In the genomic region with DNA sequence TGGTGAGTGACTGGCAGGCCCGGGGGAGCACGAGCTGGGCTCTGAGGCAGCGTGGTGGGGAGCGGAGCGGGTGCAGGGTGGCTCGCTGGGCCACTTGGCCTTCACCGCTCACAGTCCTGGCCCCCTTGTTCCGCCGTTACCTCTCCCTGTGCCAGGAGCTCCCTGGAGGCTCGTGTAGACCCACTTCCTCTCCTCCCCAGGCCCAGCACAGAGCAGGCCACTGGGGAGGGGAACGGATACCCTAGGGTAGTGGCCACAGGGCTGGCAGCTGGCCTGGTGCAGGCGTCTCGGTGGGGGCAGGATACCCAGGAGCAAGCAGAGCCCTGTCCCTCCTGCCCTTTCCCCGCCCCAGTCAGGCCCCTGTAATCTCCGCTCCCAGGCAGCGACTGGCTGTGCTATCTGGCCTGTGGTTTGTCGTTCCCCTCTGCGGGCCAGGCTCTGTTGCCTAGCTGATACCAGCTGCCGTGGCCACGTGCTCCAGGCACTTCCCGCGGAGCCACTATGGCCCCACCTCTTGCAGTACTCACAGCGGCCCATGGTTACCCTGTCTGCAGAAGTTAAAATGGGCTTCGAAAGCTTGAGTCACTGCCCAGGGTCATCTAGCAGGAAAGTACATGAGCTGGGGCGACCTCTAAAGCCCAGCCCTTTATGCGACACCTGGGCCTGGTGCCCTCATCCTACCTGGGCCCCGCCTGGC, we compare ENCODE assay signal across 8 cellular contexts. TPM values are rescaled to one million over a fixed set of nuclear protein-coding genes. Genes with fewer than 3 reads are reported as not detected.
A peak's percentile ranks its signal among the peaks of the same experiment; 100 is the strongest.
DNase-seq lines count a peak whose midpoint lies in the region; ATAC-seq and TF ChIP-seq lines count a peak whose summit lies in the region.

No MANE protein-coding gene starts in this region.

- intact Hi-C loops in gastrocnemius medialis (cut with DNase I; ENCODE audit: low total_unique reads) = no loop called here

- ATAC-seq in DND-41 (ENCODE audit: insufficient read depth, low read depth) = peak; percentile 52; the same call in 2 of the 3 replicates
- peak; percentile 95 for ATAC-seq in activated CD8-positive, alpha-beta T cell treated with anti-CD3 and anti-CD28 coated beads, Interleukin-2, amount 10 ng/mL, durations not matched to agents 7 days and 5 days
- peak; percentile 73 to 86 for ATAC-seq in gastrocnemius medialis

- POLR2A ChIA-PET in activated CD8-positive, alpha-beta T cell treated with anti-CD3 and anti-CD28 coated beads, Interleukin-2, amount 10 ng/mL, durations not matched to agents 7 days and 5 days (lab: Charles Lee) = interaction anchor here (0.6 to 1.8 kb wide), 6 partner anchors 8 to 389 kb away, joined by 3 to 7 read pairs (median 3); partner anchors contain the start of gene DOLPP1

- peak overlapping the region; percentile 88 for H3K27ac Mint-ChIP-seq in activated CD8-positive, alpha-beta T cell treated with anti-CD3 and anti-CD28 coated beads, Interleukin-2, amount 10 ng/mL, durations not matched to agents 7 days and 5 days

- H3K4me1 ChIP-seq in DND-41 (ENCODE audit: insufficient read depth, low read length) (no peaks in the 10 kb centered on the region), gastrocnemius medialis (no peaks in the 10 kb centered on the region)

- H3K36me3 Mint-ChIP-seq in activated CD8-positive, alpha-beta T cell treated with anti-CD3 and anti-CD28 coated beads, Interleukin-2, amount 10 ng/mL, durations not matched to agents 7 days and 5 days (ENCODE audit: low read depth) = peaks cover 30% of the 10 kb centered on the region

- no peaks in the 10 kb centered on the region for H3K79me2 ChIP-seq in DND-41 (ENCODE audit: insufficient read depth, low read length)

- H3K9me3 ChIP-seq in DND-41 (ENCODE audit: insufficient read depth, low read length, severe bottlenecking) (no peaks in the 10 kb centered on the region), gastrocnemius medialis (no peaks in the 10 kb centered on the region)

- no peaks in the 10 kb centered on the region; the same call in 1 of the 2 replicates for H4K20me1 ChIP-seq in DND-41 (ENCODE audit: insufficient read depth, low read length)

- CTCF ChIA-PET in activated CD8-positive, alpha-beta T cell treated with anti-CD3 and anti-CD28 coated beads, Interleukin-2, amount 10 ng/mL, durations not matched to agents 7 days and 5 days (lab: Charles Lee) = interaction anchor here (0.8 to 1.8 kb wide), 4 partner anchors 39 to 251 kb away, joined by 3 to 5 read pairs (median 4); partner anchors contain the start of gene ENDOG

- H3K27ac ChIP-seq in DND-41 (ENCODE audit: low read length) (no peak overlapping the region), gastrocnemius medialis (peak overlapping the region; percentile 18 to 76 (median 62)), brain microvascular endothelial cell (no peak overlapping the region)

- no peaks in the 10 kb centered on the region for H3K9me3 Mint-ChIP-seq in activated CD8-positive, alpha-beta T cell treated with anti-CD3 and anti-CD28 coated beads, Interleukin-2, amount 10 ng/mL, durations not matched to agents 7 days and 5 days (ENCODE audit: insufficient read depth)

- peak overlapping the region; percentile 63 for H3K4me3 Mint-ChIP-seq in activated CD8-positive, alpha-beta T cell treated with anti-CD3 and anti-CD28 coated beads, Interleukin-2, amount 10 ng/mL, durations not matched to agents 7 days and 5 days

- no peaks in the 10 kb centered on the region for H3K27me3 Mint-ChIP-seq in activated CD8-positive, alpha-beta T cell treated with anti-CD3 and anti-CD28 coated beads, Interleukin-2, amount 10 ng/mL, durations not matched to agents 7 days and 5 days (ENCODE audit: low read depth)

- no peak overlapping the region for H3K4me3 ChIP-seq in DND-41 (ENCODE audit: low read depth in 1 of 2, low read length in 2 of 2)
- no peak overlapping the region for H3K4me3 ChIP-seq in fibroblast of pulmonary artery (replicated peaks; ENCODE audit: low read depth, low read length)
- no peak overlapping the region for H3K4me3 ChIP-seq in gastrocnemius medialis
- H3K4me3 ChIP-seq in brain microvascular endothelial cell (ENCODE audit: low read depth, low read length) = no peak overlapping the region

- no peak overlapping the region for H3K4me2 ChIP-seq in DND-41 (ENCODE audit: insufficient read depth, low read length)

- in situ Hi-C loops in gastrocnemius medialis (cut with MboI; ENCODE audit: low sequenced_read_pairs in 4 of 4) (no loop called here), brain microvascular endothelial cell (cut with HindIII; ENCODE audit: low pct_ligation_motif_present, low sequenced_read_pairs) (no loop called here)

- no peak for TF ChIP-seq POLR2A in gastrocnemius medialis (IDR thresholded peaks at IDR 0.05)

- peak; percentile 20 for DNase-seq in DND-41
- DNase-seq in HUDEP-2 (lab: John Stamatoyannopoulos, UW; ENCODE audit: unreplicated experiment in 76 of 76) = peak in 75 of 76 experiments; percentile 80 to 99 (median 97)
- DNase-seq in activated CD8-positive, alpha-beta T cell treated with anti-CD3 and anti-CD28 coated beads, Interleukin-2, amount 10 ng/mL, durations not matched to agents 7 days and 5 days = peak; percentile 91
- DNase-seq in fibroblast of pulmonary artery (ENCODE audit: low read depth) = peak; percentile 19
- peak; percentile 52 to 75 for DNase-seq in gastrocnemius medialis
- no peak for DNase-seq in EL
- no peak for DNase-seq in DMS114 treated with DMSO at 0.1 percent for 48 hours (lab: John Stamatoyannopoulos, UW; ENCODE audit: unreplicated experiment)
- no peak for DNase-seq in brain microvascular endothelial cell

- H2AFZ ChIP-seq in DND-41 (ENCODE audit: low read depth, low read length) = no peak overlapping the region

- H3K9ac ChIP-seq in DND-41 (ENCODE audit: low read depth, low read length) = no peak overlapping the region

- H3K36me3 ChIP-seq in DND-41 (ENCODE audit: insufficient read depth, low read length) (peaks cover 40% of the 10 kb centered on the region), gastrocnemius medialis (peaks cover 0 to 45% of the 10 kb centered on the region in 2 donors), brain microvascular endothelial cell (replicated peaks) (peaks cover 24% of the 10 kb centered on the region)

- H3K27me3 ChIP-seq in DND-41 (ENCODE audit: insufficient read depth, low read length, poor library complexity) (no peaks in the 10 kb centered on the region), gastrocnemius medialis (no peaks in the 10 kb centered on the region), brain microvascular endothelial cell (replicated peaks) (no peaks in the 10 kb centered on the region)

- H3K4me1 Mint-ChIP-seq in activated CD8-positive, alpha-beta T cell treated with anti-CD3 and anti-CD28 coated beads, Interleukin-2, amount 10 ng/mL, durations not matched to agents 7 days and 5 days (ENCODE audit: low read depth) = peaks cover 56% of the 10 kb centered on the region

- TF ChIP-seq CTCF in DND-41 (IDR thresholded peaks at IDR 0.05; ENCODE audit: borderline replicate concordance, extremely low read depth, low read length, poor library complexity, severe bottlenecking) (no peak), fibroblast of pulmonary artery (IDR thresholded peaks at IDR 0.05; ENCODE audit: low read length, missing control alignments) (no peak), gastrocnemius medialis (IDR thresholded peaks at IDR 0.05 in 4 of 5, conservative IDR thresholded peaks at IDR 0.05 in 1 of 5) (no peak), brain microvascular endothelial cell (IDR thresholded peaks at IDR 0.05; ENCODE audit: low read depth, low read length, missing control alignments) (no peak)

RNA-seq across cellular contexts. Expression of gene DOLPP1, which starts 11.6 kb away (rescaled TPM):
- 10 to 100 TPM; 15.9 to 18.8 TPM for total RNA-seq in activated CD8-positive, alpha-beta T cell treated with anti-CD3 and anti-CD28 coated beads, Interleukin-2, amount 10 ng/mL, durations not matched to agents 7 days and 5 days
- 1 to 10 TPM; 1.6 to 4.7 (median 2.8) TPM for total RNA-seq in gastrocnemius medialis

RNA-seq across cellular contexts. Expression of gene MIGA2, which starts 32.9 kb away (rescaled TPM):
- total RNA-seq in activated CD8-positive, alpha-beta T cell treated with anti-CD3 and anti-CD28 coated beads, Interleukin-2, amount 10 ng/mL, durations not matched to agents 7 days and 5 days = 10 to 100 TPM; 38.3 to 45.6 TPM
- 10 to 100 TPM in 3 of 4 donors, 1 to 10 TPM in 1; 5.8 to 20.6 (median 18.1) TPM for total RNA-seq in gastrocnemius medialis

RNA-seq across cellular contexts. Expression of gene SH3GLB2, which starts 41.1 kb away (rescaled TPM):
- 100 to 1,000 TPM; 107 to 109 TPM for total RNA-seq in activated CD8-positive, alpha-beta T cell treated with anti-CD3 and anti-CD28 coated beads, Interleukin-2, amount 10 ng/mL, durations not matched to agents 7 days and 5 days
- total RNA-seq in gastrocnemius medialis = 10 to 100 TPM; 33.6 to 55.1 (median 44.1) TPM

RNA-seq across cellular contexts. Expression of gene CRAT, which starts 41.3 kb away (rescaled TPM):
- 10 to 100 TPM; 21.9 to 22.2 TPM for total RNA-seq in activated CD8-positive, alpha-beta T cell treated with anti-CD3 and anti-CD28 coated beads, Interleukin-2, amount 10 ng/mL, durations not matched to agents 7 days and 5 days
- total RNA-seq in gastrocnemius medialis = 100 to 1,000 TPM; 137 to 167 (median 144) TPM

RNA-seq across cellular contexts. Expression of gene PTPA, which starts 41.9 kb away (rescaled TPM):
- total RNA-seq in activated CD8-positive, alpha-beta T cell treated with anti-CD3 and anti-CD28 coated beads, Interleukin-2, amount 10 ng/mL, durations not matched to agents 7 days and 5 days = 100 to 1,000 TPM; 114 to 125 TPM
- total RNA-seq in gastrocnemius medialis = 10 to 100 TPM; 37.6 to 71.6 (median 53.5) TPM

Comparison
In these comparisons a context has a peak if more than half of its experiments do, and no peak if none do; other contexts are left out.
1. DNase-seq: peak in DND-41 (single experiment), HUDEP-2 (75 of 76), activated CD8-positive, alpha-beta T cell treated with anti-CD3 and anti-CD28 coated beads, Interleukin-2, amount 10 ng/mL, durations not matched to agents 7 days and 5 days (single experiment), fibroblast of pulmonary artery (single experiment) and gastrocnemius medialis (2 of 2); none in EL (single experiment), DMS114 treated with DMSO at 0.1 percent for 48 hours (single experiment) and brain microvascular endothelial cell (single experiment).
2. H3K27ac ChIP-seq: peak in gastrocnemius medialis (4 of 4); none in DND-41 (single experiment) and brain microvascular endothelial cell (single experiment).
3. Peak in every context shown above with its lines, with median percentiles within 50 percentile points of each other: ATAC-seq.